ENCODE assay signal across 10 cellular contexts in genomic region chr11:95241673-95242072, GRCh38. TPM values are rescaled to one million over a fixed set of nuclear protein-coding genes. Genes with fewer than 3 reads are reported as not detected.
DNase-seq lines count a peak whose midpoint lies in the region; ATAC-seq and TF ChIP-seq lines count a peak whose summit lies in the region.
"Had no signal": no experiment of that assay in that cellular context is flagged by ENCODE, and none has a peak within 500 bp of the region (broad histone marks: within the 10 kb centered on the region; RNA-seq: fewer than 3 reads in every experiment).

No MANE protein-coding gene starts in this region.

- no peak for TF ChIP-seq CTCF in coronary artery (IDR thresholded peaks at IDR 0.05)

- peak overlapping the region; percentile 44 for H3K4me3 ChIP-seq in coronary artery
- H3K4me3 ChIP-seq: A549 had no signal

- no peak overlapping the region for H3K27ac Mint-ChIP-seq in activated T-cell treated with anti-CD3 and anti-CD28 coated beads, Interleukin-2, amount 50 U/mL, for 72 hours
- H3K27ac Mint-ChIP-seq in stimulated activated naive B cell treated with anti-CD40 and anti-IgM and Interleukin-4, amounts not matched to agents 10 μg/mL and 1 μg/mL and 100 μg/mL, for 72 hours = peak overlapping the region; percentile 78
- H3K27ac Mint-ChIP-seq: activated naive CD8-positive, alpha-beta T cell treated with anti-CD3 and anti-CD28 coated beads, Interleukin-2, amount 10 ng/mL, durations not matched to agents 7 days and 5 days had no signal

- DNase-seq in activated T-cell treated with anti-CD3 and anti-CD28 coated beads, Interleukin-2, amount 50 U/mL, for 72 hours = no peak
- DNase-seq in activated T-cell treated with anti-CD3 and anti-CD28 coated beads, Interleukin-2, amount 50 U/mL, for 48 hours = no peak
- DNase-seq in coronary artery (ENCODE audit: low spot score) (no peak), NCI-H1092 treated with DMSO at 0.1 percent for 48 hours (lab: John Stamatoyannopoulos, UW) (no peak)
- DNase-seq in stimulated activated naive B cell treated with anti-CD40 and anti-IgM and Interleukin-4, amounts not matched to agents 10 μg/mL and 1 μg/mL and 100 μg/mL, for 72 hours = no peak
- no peak for DNase-seq in stimulated activated CD8-positive, alpha-beta memory T cell treated with anti-CD3 and anti-CD28 coated beads, Interleukin-4, amount 100 ng/mL, for 48 hours
- DNase-seq: activated naive CD8-positive, alpha-beta T cell treated with anti-CD3 and anti-CD28 coated beads, Interleukin-2, amount 10 ng/mL, durations not matched to agents 7 days and 5 days had no signal

- H3K9me3 Mint-ChIP-seq in activated T-cell treated with anti-CD3 and anti-CD28 coated beads, Interleukin-2, amount 50 U/mL, for 72 hours = no peaks in the 10 kb centered on the region
- no peaks in the 10 kb centered on the region for H3K9me3 Mint-ChIP-seq in stimulated activated naive B cell treated with anti-CD40 and anti-IgM and Interleukin-4, amounts not matched to agents 10 μg/mL and 1 μg/mL and 100 μg/mL, for 72 hours
- H3K9me3 Mint-ChIP-seq: activated naive CD8-positive, alpha-beta T cell treated with anti-CD3 and anti-CD28 coated beads, Interleukin-2, amount 10 ng/mL, durations not matched to agents 7 days and 5 days had no signal

- H3K36me3 Mint-ChIP-seq in activated T-cell treated with anti-CD3 and anti-CD28 coated beads, Interleukin-2, amount 50 U/mL, for 72 hours (ENCODE audit: insufficient read depth in 2 of 2) = no peaks in the 10 kb centered on the region
- no peaks in the 10 kb centered on the region for H3K36me3 Mint-ChIP-seq in stimulated activated naive B cell treated with anti-CD40 and anti-IgM and Interleukin-4, amounts not matched to agents 10 μg/mL and 1 μg/mL and 100 μg/mL, for 72 hours
- H3K36me3 Mint-ChIP-seq: activated naive CD8-positive, alpha-beta T cell treated with anti-CD3 and anti-CD28 coated beads, Interleukin-2, amount 10 ng/mL, durations not matched to agents 7 days and 5 days had no signal

- H3K27ac ChIP-seq in coronary artery = peak overlapping the region in 1 of 2 donors; percentile 44
- H3K27ac ChIP-seq: A549 had no signal

- peaks cover 13% of the 10 kb centered on the region for H3K4me1 Mint-ChIP-seq in activated T-cell treated with anti-CD3 and anti-CD28 coated beads, Interleukin-2, amount 50 U/mL, for 72 hours (ENCODE audit: low read depth)
- peaks cover 31 to 32% of the 10 kb centered on the region in 2 donors for H3K4me1 Mint-ChIP-seq in stimulated activated naive B cell treated with anti-CD40 and anti-IgM and Interleukin-4, amounts not matched to agents 10 μg/mL and 1 μg/mL and 100 μg/mL, for 72 hours
- H3K4me1 Mint-ChIP-seq: activated naive CD8-positive, alpha-beta T cell treated with anti-CD3 and anti-CD28 coated beads, Interleukin-2, amount 10 ng/mL, durations not matched to agents 7 days and 5 days had no signal

- ATAC-seq in activated T-cell treated with anti-CD3 and anti-CD28 coated beads, Interleukin-2, amount 50 U/mL, for 72 hours (replicated peaks in 1 of 2) = peak; percentile 21 to 67
- ATAC-seq in HG03039 (IDR thresholded peaks at IDR 0.05; ENCODE audit: unreplicated experiment) (peak; percentile 77), HG03097 (IDR thresholded peaks at IDR 0.05; ENCODE audit: low FRiP score, unreplicated experiment) (no peak)
- ATAC-seq in stimulated activated naive B cell treated with anti-CD40 and anti-IgM and Interleukin-4, amounts not matched to agents 10 μg/mL and 1 μg/mL and 100 μg/mL, for 72 hours (replicated peaks) = peak; percentile 59 to 78
- ATAC-seq: A549 had no signal

- H3K4me3 Mint-ChIP-seq in activated T-cell treated with anti-CD3 and anti-CD28 coated beads, Interleukin-2, amount 50 U/mL, for 72 hours = no peak overlapping the region
- peak overlapping the region; percentile 46 to 62 for H3K4me3 Mint-ChIP-seq in stimulated activated naive B cell treated with anti-CD40 and anti-IgM and Interleukin-4, amounts not matched to agents 10 μg/mL and 1 μg/mL and 100 μg/mL, for 72 hours
- H3K4me3 Mint-ChIP-seq: activated naive CD8-positive, alpha-beta T cell treated with anti-CD3 and anti-CD28 coated beads, Interleukin-2, amount 10 ng/mL, durations not matched to agents 7 days and 5 days had no signal

- H3K27me3 Mint-ChIP-seq in activated T-cell treated with anti-CD3 and anti-CD28 coated beads, Interleukin-2, amount 50 U/mL, for 72 hours (ENCODE audit: low read depth) = no peaks in the 10 kb centered on the region
- H3K27me3 Mint-ChIP-seq in stimulated activated naive B cell treated with anti-CD40 and anti-IgM and Interleukin-4, amounts not matched to agents 10 μg/mL and 1 μg/mL and 100 μg/mL, for 72 hours = no peaks in the 10 kb centered on the region
- H3K27me3 Mint-ChIP-seq: activated naive CD8-positive, alpha-beta T cell treated with anti-CD3 and anti-CD28 coated beads, Interleukin-2, amount 10 ng/mL, durations not matched to agents 7 days and 5 days had no signal

RNA-seq across cellular contexts. Expression of gene SESN3, which starts 10.7 kb away (rescaled TPM):
- 10 to 100 TPM; 13.7 to 15.6 TPM for total RNA-seq in activated T-cell treated with anti-CD3 and anti-CD28 coated beads, Interleukin-2, amount 50 U/mL, for 72 hours

Comparison
In these comparisons a context has a peak if more than half of its experiments do, and no peak if none do; other contexts are left out.
1. H3K4me3 Mint-ChIP-seq: peak in stimulated activated naive B cell treated with anti-CD40 and anti-IgM and Interleukin-4, amounts not matched to agents 10 μg/mL and 1 μg/mL and 100 μg/mL, for 72 hours (2 of 2); none in activated T-cell treated with anti-CD3 and anti-CD28 coated beads, Interleukin-2, amount 50 U/mL, for 72 hours (0 of 2).